In the genomic region with DNA sequence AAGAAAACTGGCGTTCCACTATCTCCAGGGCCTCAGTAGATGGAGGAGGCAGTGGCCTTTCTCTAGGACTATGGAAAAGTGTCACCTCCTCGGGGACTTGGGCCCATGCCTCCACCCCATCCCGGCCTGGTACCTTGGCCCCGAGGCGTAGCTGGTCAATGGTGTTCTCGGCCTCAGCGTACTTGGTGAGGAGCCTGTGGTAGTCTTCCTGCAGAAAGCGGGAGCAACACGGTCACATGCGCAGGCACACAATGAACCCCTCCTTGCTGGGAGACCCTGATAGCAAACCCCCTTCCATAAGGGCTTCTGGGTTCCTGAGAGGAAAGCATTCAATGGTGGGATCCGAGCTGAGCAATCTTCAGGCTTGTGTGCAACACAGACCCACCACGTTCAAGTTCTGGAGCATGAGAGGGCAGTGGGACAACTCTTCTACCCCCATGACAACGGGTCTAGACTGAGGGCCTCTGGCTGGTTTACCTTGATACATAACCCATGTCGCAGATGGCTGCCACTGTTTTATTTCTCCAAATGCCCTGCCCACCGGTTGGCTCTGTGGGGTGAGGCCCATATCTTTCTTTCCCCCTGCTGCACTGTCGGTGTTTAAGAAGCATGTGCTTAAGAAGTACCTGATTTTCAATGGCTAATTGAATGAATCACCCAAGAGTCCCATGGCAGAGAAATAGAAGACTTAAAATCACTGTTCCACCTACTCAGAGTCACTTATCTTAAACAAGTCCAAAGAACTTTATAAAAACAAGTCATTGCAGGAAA, we compare ENCODE assay signal across 13 cellular contexts. TPM values are rescaled to one million over a fixed set of nuclear protein-coding genes. Genes with fewer than 3 reads are reported as not detected.
DNase-seq lines count a peak whose midpoint lies in the region; ATAC-seq and TF ChIP-seq lines count a peak whose summit lies in the region.
"Had no signal": no experiment of that assay in that cellular context is flagged by ENCODE, and none has a peak within 500 bp of the region (broad histone marks: within the 10 kb centered on the region; RNA-seq: fewer than 3 reads in every experiment).

No MANE protein-coding gene starts in this region.

- peaks cover 0 to 2% (median 0%) of the 10 kb centered on the region in 7 donors for H3K9me3 Mint-ChIP-seq in CD14-positive monocyte
- H3K9me3 Mint-ChIP-seq in activated T-helper 17 cell treated with anti-CD3 and anti-CD28 coated beads, Interleukin-2, amount 50 U/mL, for 72 hours, result no peaks in the 10 kb centered on the region
- H3K9me3 Mint-ChIP-seq: mesothelial cell of epicardium had no signal

- peak overlapping the region; percentile 97 to 99 (median 98) for H3K27ac Mint-ChIP-seq in CD14-positive monocyte
- H3K27ac Mint-ChIP-seq in activated T-helper 17 cell treated with anti-CD3 and anti-CD28 coated beads, Interleukin-2, amount 50 U/mL, for 72 hours, result peak overlapping the region; percentile 69
- H3K27ac Mint-ChIP-seq: mesothelial cell of epicardium had no signal

- ATAC-seq in activated T-helper 17 cell treated with anti-CD3 and anti-CD28 coated beads, Interleukin-2, amount 50 U/mL, for 72 hours (replicated peaks), result peak; percentile 38
- no peak for ATAC-seq in HG02840 (IDR thresholded peaks at IDR 0.05; ENCODE audit: low FRiP score, unreplicated experiment)
- ATAC-seq: body of pancreas had no signal

- peaks cover 73% of the 10 kb centered on the region for H3K36me3 ChIP-seq in neutrophil

- H3K4me3 Mint-ChIP-seq in CD14-positive monocyte, result no peak overlapping the region
- H3K4me3 Mint-ChIP-seq in activated T-helper 17 cell treated with anti-CD3 and anti-CD28 coated beads, Interleukin-2, amount 50 U/mL, for 72 hours, result peak overlapping the region; percentile 58
- H3K4me3 Mint-ChIP-seq: mesothelial cell of epicardium had no signal

- H3K4me1 Mint-ChIP-seq in CD14-positive monocyte, result peaks cover 90% of the 10 kb centered on the region
- H3K4me1 Mint-ChIP-seq in activated T-helper 17 cell treated with anti-CD3 and anti-CD28 coated beads, Interleukin-2, amount 50 U/mL, for 72 hours, result peaks cover 59% of the 10 kb centered on the region
- H3K4me1 Mint-ChIP-seq: mesothelial cell of epicardium had no signal

- H3K36me3 Mint-ChIP-seq in CD14-positive monocyte, result peaks cover 80 to 89% of the 10 kb centered on the region in 2 donors
- peaks cover 98% of the 10 kb centered on the region for H3K36me3 Mint-ChIP-seq in activated T-helper 17 cell treated with anti-CD3 and anti-CD28 coated beads, Interleukin-2, amount 50 U/mL, for 72 hours (ENCODE audit: low read depth)

- H3K4me3 ChIP-seq in HL-60 (replicated peaks; ENCODE audit: insufficient read depth, low read length) (no peak overlapping the region), neutrophil (ENCODE audit: low read depth in 1 of 2, low read length in 1 of 2) (peak overlapping the region; percentile 41 to 66)
- H3K4me3 ChIP-seq: body of pancreas had no signal

- peak overlapping the region; percentile 95 for H3K27ac ChIP-seq in HL-60 (replicated peaks)
- peak overlapping the region; percentile 98 for H3K27ac ChIP-seq in neutrophil

- TF ChIP-seq CTCF in CD14-positive monocyte (IDR thresholded peaks at IDR 0.05) (no peak), HL-60 (IDR thresholded peaks at IDR 0.05; ENCODE audit: insufficient read depth, low read length) (no peak), neutrophil (IDR thresholded peaks at IDR 0.05) (no peak)

- no peaks in the 10 kb centered on the region for H3K27me3 Mint-ChIP-seq in CD14-positive monocyte (ENCODE audit: low read depth in 3 of 3)
- H3K27me3 Mint-ChIP-seq in activated T-helper 17 cell treated with anti-CD3 and anti-CD28 coated beads, Interleukin-2, amount 50 U/mL, for 72 hours, result no peaks in the 10 kb centered on the region

- peak; percentile 25 for DNase-seq in CD14-positive monocyte (ENCODE audit: low spot score)
- no peak for DNase-seq in HL-60 (ENCODE audit: low read depth in 1 of 2, low spot score in 1 of 2)
- no peak for DNase-seq in SK-N-DZ (ENCODE audit: low spot score)
- no peak for DNase-seq in NCI-H2081 (lab: John Stamatoyannopoulos, UW)
- no peak for DNase-seq in dermis blood vessel endothelial cell
- DNase-seq: body of pancreas, T1000 had no signal

- H3K27me3 ChIP-seq in HL-60 (ENCODE audit: insufficient read depth, poor library complexity, severe bottlenecking) (no peaks in the 10 kb centered on the region), neutrophil (no peaks in the 10 kb centered on the region)
- H3K27me3 ChIP-seq: body of pancreas had no signal

- peaks cover 95 to 97% of the 10 kb centered on the region in 2 experiments for H3K4me1 ChIP-seq in neutrophil (ENCODE audit: control insufficient read depth in 1 of 2, insufficient read depth in 1 of 2, low read depth in 1 of 2, low read length in 1 of 2)
- H3K4me1 ChIP-seq: body of pancreas had no signal

- H3K9me3 ChIP-seq in neutrophil, result no peaks in the 10 kb centered on the region
- H3K9me3 ChIP-seq: body of pancreas had no signal

- intact Hi-C loops in CD14-positive monocyte (cut with micrococcal nuclease), result loop anchor here in 1 of 2 donors (2.0 kb wide), 1 partner anchor 13 kb away; a partner anchor contains a TSS

RNA-seq across cellular contexts. Expression of a gene that starts 13.6 kb away (rescaled TPM):
- polyA plus RNA-seq in CD14-positive monocyte, result 1 to 10 TPM; 3.3 to 7.3 TPM
- 100 to 1,000 TPM; 169 to 184 TPM for total RNA-seq in activated T-helper 17 cell treated with anti-CD3 and anti-CD28 coated beads, Interleukin-2, amount 50 U/mL, for 72 hours
- 3.1 and 3.2 TPM in 2 replicates for polyA plus RNA-seq in SK-N-DZ (2014; cell fraction: cytosol; rRNA removed)
- 1.9 and 7.9 TPM in 2 replicates for polyA plus RNA-seq in SK-N-DZ (2014; cell fraction: nucleus; rRNA removed)
- total RNA-seq in dermis blood vessel endothelial cell, result 2.0 and 3.6 TPM in 2 replicates

RNA-seq across cellular contexts. Expression of a gene that starts 44.5 kb away (rescaled TPM):
- under 1 TPM in 1 of 2 donors, not detected in 1; 0.30 TPM for polyA plus RNA-seq in CD14-positive monocyte
- not detected for total RNA-seq in activated T-helper 17 cell treated with anti-CD3 and anti-CD28 coated beads, Interleukin-2, amount 50 U/mL, for 72 hours
- polyA plus RNA-seq in SK-N-DZ (2014; cell fraction: cytosol; rRNA removed), result not detected in 2 replicates
- polyA plus RNA-seq in SK-N-DZ (2014; cell fraction: nucleus; rRNA removed), result not detected in 2 replicates
- not detected in 2 replicates for total RNA-seq in dermis blood vessel endothelial cell
- total RNA-seq: body of pancreas, frontal cortex, HT-29, mesothelial cell of epicardium had no signal

RNA-seq across cellular contexts. Expression of a gene that starts 51.2 kb away (rescaled TPM):
- polyA plus RNA-seq in CD14-positive monocyte, result 1 to 10 TPM; 2.2 to 2.8 TPM
- not detected for total RNA-seq in activated T-helper 17 cell treated with anti-CD3 and anti-CD28 coated beads, Interleukin-2, amount 50 U/mL, for 72 hours
- polyA plus RNA-seq in SK-N-DZ (2014; cell fraction: cytosol; rRNA removed), result not detected in 2 replicates
- not detected in 2 replicates for polyA plus RNA-seq in SK-N-DZ (2014; cell fraction: nucleus; rRNA removed)
- not detected in 2 replicates for total RNA-seq in dermis blood vessel endothelial cell
- total RNA-seq: HT-29, mesothelial cell of epicardium had no signal

Comparison
In these comparisons a context has a peak if more than half of its experiments do, and no peak if none do; other contexts are left out.
1. RNA of a gene that starts 13.6 kb away (total RNA-seq): 169 to 184 TPM in activated T-helper 17 cell treated with anti-CD3 and anti-CD28 coated beads, Interleukin-2, amount 50 U/mL, for 72 hours; 2.0 to 3.6 TPM in dermis blood vessel endothelial cell; every median in the first group is over 10 times any median in the second.